ENCODE assay signal across 8 cellular contexts in the genomic region with DNA sequence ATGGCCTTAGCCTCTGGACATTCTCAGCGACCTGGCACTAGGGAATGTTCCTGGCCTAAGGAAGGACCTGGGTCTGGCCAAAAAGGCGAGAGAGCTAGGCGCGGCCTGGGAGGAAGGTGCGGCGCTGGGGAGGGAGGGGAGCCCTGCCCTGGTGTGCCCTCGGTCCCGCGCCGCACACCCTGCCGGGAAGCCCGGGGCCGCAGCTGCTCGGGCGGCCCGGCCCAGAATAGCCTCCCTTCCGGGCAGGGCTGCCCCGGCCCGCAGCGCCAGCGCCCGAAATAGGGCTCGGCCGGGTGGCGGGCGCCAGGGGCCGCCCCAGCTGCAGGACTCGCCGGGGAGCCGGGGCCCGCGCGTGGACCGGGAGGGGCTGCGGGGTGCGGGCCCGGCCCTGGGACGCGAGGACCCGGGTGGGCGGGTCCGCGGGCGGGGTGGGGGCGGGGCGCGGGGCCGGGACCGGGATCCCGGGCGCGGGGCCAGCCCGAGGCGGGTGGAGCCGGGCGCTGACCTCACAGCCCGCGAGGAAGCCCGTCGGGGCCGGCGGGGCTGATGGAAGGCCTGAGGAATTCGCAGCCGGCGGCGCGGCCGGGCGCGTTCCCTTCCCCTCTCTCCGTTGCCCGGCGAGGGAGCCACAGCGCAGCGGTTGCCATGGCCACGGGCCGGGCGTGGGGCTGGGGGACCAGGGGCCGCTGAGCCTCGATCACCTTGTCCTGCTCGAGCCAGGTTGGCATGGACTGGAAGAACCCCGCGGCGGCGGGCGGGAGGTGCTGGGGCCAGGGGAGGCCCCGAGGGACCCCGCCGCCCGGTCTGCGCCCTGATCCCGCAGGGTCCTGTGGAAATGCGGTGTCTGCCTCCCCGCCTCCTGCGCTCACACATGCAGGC. TPM values are rescaled to one million over a fixed set of nuclear protein-coding genes. Genes with fewer than 3 reads are reported as not detected.
DNase-seq lines count a peak whose midpoint lies in the region; ATAC-seq and TF ChIP-seq lines count a peak whose summit lies in the region.

No MANE protein-coding gene starts in this region.

- no peaks in the 10 kb centered on the region for H3K36me3 ChIP-seq in OCI-LY1 (ENCODE audit: insufficient read depth, low read length)

- 0 out of 2 replicates have a peak overlapping the region, but pooled peaks have one; percentile 38 for H3K4me2 ChIP-seq in OCI-LY1 (ENCODE audit: low read length)

- H3K4me3 ChIP-seq in GM12864 (ENCODE audit: low read depth, low read length) (peak overlapping the region; percentile 16; the same call in 1 of the 2 replicates), OCI-LY1 (ENCODE audit: low read depth, low read length, poor library complexity, severe bottlenecking) (no peak overlapping the region)

- peaks cover 38% of the 10 kb centered on the region for H3K4me1 ChIP-seq in OCI-LY1 (ENCODE audit: insufficient read depth, low read length, severe bottlenecking)

- peaks cover 16% of the 10 kb centered on the region for H3K27me3 Mint-ChIP-seq in type B pancreatic cell

- no peak overlapping the region for H3K27ac Mint-ChIP-seq in stimulated activated effector memory CD8-positive, alpha-beta T cell treated with anti-CD3 and anti-CD28 coated beads, Interleukin-12 subunit alpha, Interleukin-12 subunit beta, amount 100 ng/mL, for 72 hours
- no peak overlapping the region for H3K27ac Mint-ChIP-seq in type B pancreatic cell

- ATAC-seq in stimulated activated effector memory CD8-positive, alpha-beta T cell treated with anti-CD3 and anti-CD28 coated beads, Interleukin-12 subunit alpha, Interleukin-12 subunit beta, amount 100 ng/mL, for 72 hours = peak; percentile 47
- no peak for ATAC-seq in GM18867 (IDR thresholded peaks at IDR 0.05; ENCODE audit: unreplicated experiment)

- H3F3A ChIP-seq in OCI-LY1 (ENCODE audit: insufficient read depth, low read length) = no peaks in the 10 kb centered on the region

- H3K4me1 Mint-ChIP-seq in stimulated activated effector memory CD8-positive, alpha-beta T cell treated with anti-CD3 and anti-CD28 coated beads, Interleukin-12 subunit alpha, Interleukin-12 subunit beta, amount 100 ng/mL, for 72 hours = peaks cover 42% of the 10 kb centered on the region
- peaks cover 12% of the 10 kb centered on the region for H3K4me1 Mint-ChIP-seq in type B pancreatic cell (ENCODE audit: unreplicated experiment)

- no peaks in the 10 kb centered on the region for H4K20me1 ChIP-seq in OCI-LY1 (ENCODE audit: insufficient read depth, low read length)

- H3K9me2 ChIP-seq in OCI-LY1 (ENCODE audit: low read depth, low read length) = no peaks in the 10 kb centered on the region

- no peak overlapping the region for H2AFZ ChIP-seq in OCI-LY1 (ENCODE audit: low read length)

- no peaks in the 10 kb centered on the region for H3K9me3 ChIP-seq in OCI-LY1 (ENCODE audit: low read length)

- H3K79me2 ChIP-seq in OCI-LY1 (ENCODE audit: insufficient read depth, low read length) = no peaks in the 10 kb centered on the region

- no peaks in the 10 kb centered on the region for H3K9me3 Mint-ChIP-seq in stimulated activated effector memory CD8-positive, alpha-beta T cell treated with anti-CD3 and anti-CD28 coated beads, Interleukin-12 subunit alpha, Interleukin-12 subunit beta, amount 100 ng/mL, for 72 hours
- H3K9me3 Mint-ChIP-seq in type B pancreatic cell = no peaks in the 10 kb centered on the region

- H3K27me3 ChIP-seq in OCI-LY1 (ENCODE audit: insufficient read depth, low read length) (peaks cover 10% of the 10 kb centered on the region), layer of hippocampus (ENCODE audit: control insufficient read depth, insufficient read depth, low read length) (no peaks in the 10 kb centered on the region)

- no peak for DNase-seq in GM12864 (ENCODE audit: low read depth)
- DNase-seq in dedifferentiated amniotic fluid mesenchymal stem cell (ENCODE audit: extremely low spot score) = peak; percentile 57
- DNase-seq in stimulated activated effector memory CD8-positive, alpha-beta T cell treated with anti-CD3 and anti-CD28 coated beads, Interleukin-12 subunit alpha, Interleukin-12 subunit beta, amount 100 ng/mL, for 72 hours (ENCODE audit: low spot score in 2 of 2) = no peak
- DNase-seq in GM19240 (ENCODE audit: insufficient read length, low spot score) = no peak
- no peak for DNase-seq in type B pancreatic cell (ENCODE audit: extremely low spot score, unreplicated experiment)

- no peak overlapping the region for H3K27ac ChIP-seq in OCI-LY1 (ENCODE audit: low read depth, low read length, poor library complexity, severe bottlenecking)
- peak overlapping the region; percentile 85 for H3K27ac ChIP-seq in layer of hippocampus (ENCODE audit: low read depth, low read length)

- H3K36me3 Mint-ChIP-seq in stimulated activated effector memory CD8-positive, alpha-beta T cell treated with anti-CD3 and anti-CD28 coated beads, Interleukin-12 subunit alpha, Interleukin-12 subunit beta, amount 100 ng/mL, for 72 hours = peaks cover 2% of the 10 kb centered on the region
- H3K36me3 Mint-ChIP-seq in type B pancreatic cell = no peaks in the 10 kb centered on the region

- peak overlapping the region; percentile 65 for H3K4me3 Mint-ChIP-seq in stimulated activated effector memory CD8-positive, alpha-beta T cell treated with anti-CD3 and anti-CD28 coated beads, Interleukin-12 subunit alpha, Interleukin-12 subunit beta, amount 100 ng/mL, for 72 hours
- H3K4me3 Mint-ChIP-seq in type B pancreatic cell = no peak overlapping the region

- H3K9ac ChIP-seq in OCI-LY1 (ENCODE audit: low read length) = no peak overlapping the region

- TF ChIP-seq CTCF in GM12864 (IDR thresholded peaks at IDR 0.05; ENCODE audit: low read depth, low read length, missing control alignments) = no peak
- no peak for TF ChIP-seq CTCF in OCI-LY1 (IDR thresholded peaks at IDR 0.05; ENCODE audit: low read length)
- TF ChIP-seq CTCF in type B pancreatic cell (conservative IDR thresholded peaks at IDR 0.05) = no peak

RNA-seq across cellular contexts. Expression of a gene that starts 18.1 kb away (rescaled TPM):
- 16.9 and 21.1 TPM in 2 replicates for total RNA-seq in type B pancreatic cell (ENCODE audit: low replicate concordance)

RNA-seq across cellular contexts. Expression of a gene that starts 36.7 kb away (rescaled TPM):
- 44.7 and 54.8 TPM in 2 replicates for total RNA-seq in type B pancreatic cell (ENCODE audit: low replicate concordance)
